In genomic region chr17:43952724-43953666, GRCh38 we compare ENCODE assay signal across 12 cellular contexts. TPM values are rescaled to one million over a fixed set of nuclear protein-coding genes. Genes with fewer than 3 reads are reported as not detected.
A peak's percentile ranks its signal among the peaks of the same experiment; 100 is the strongest.
DNase-seq lines count a peak whose midpoint lies in the region; ATAC-seq and TF ChIP-seq lines count a peak whose summit lies in the region.
"Had no signal": no experiment of that assay in that cellular context is flagged by ENCODE, and none has a peak within 500 bp of the region (broad histone marks: within the 10 kb centered on the region; RNA-seq: fewer than 3 reads in every experiment).

No MANE protein-coding gene starts in this region.

- ATAC-seq in left colon: no peak

- intact Hi-C loops in left colon (cut with DNase I, micrococcal nuclease): no loop called here

- H3K4me1 Mint-ChIP-seq in glutamatergic neuron (ENCODE audit: low read depth, unreplicated experiment): peaks cover 3% of the 10 kb centered on the region

- H3K4me1 ChIP-seq in NT2/D1 (ENCODE audit: insufficient read depth, insufficient read length): peaks cover 7% of the 10 kb centered on the region
- H3K4me1 ChIP-seq in neuron (ENCODE audit: insufficient read depth, low read length): peaks cover 6% of the 10 kb centered on the region

- H3K36me3 Mint-ChIP-seq in glutamatergic neuron (ENCODE audit: unreplicated experiment): no peaks in the 10 kb centered on the region

- H3K4me3 Mint-ChIP-seq in glutamatergic neuron (ENCODE audit: unreplicated experiment): peak overlapping the region; percentile 74

- no peaks in the 10 kb centered on the region for H3K36me3 ChIP-seq in NT2/D1 (ENCODE audit: insufficient read depth, insufficient read length, low read length)
- H3K36me3 ChIP-seq in neuron (ENCODE audit: insufficient read depth, low read length): no peaks in the 10 kb centered on the region

- H3K27ac Mint-ChIP-seq in glutamatergic neuron (ENCODE audit: unreplicated experiment): no peak overlapping the region

- peak overlapping the region; percentile 9 for H2AFZ ChIP-seq in neuron (ENCODE audit: low read depth, low read length)

- H3K9ac ChIP-seq in NT2/D1 (ENCODE audit: insufficient read length, low read depth): peak overlapping the region; percentile 96

- H3K27me3 Mint-ChIP-seq in glutamatergic neuron (ENCODE audit: unreplicated experiment): peaks cover 11% of the 10 kb centered on the region

- H3K9me3 ChIP-seq in NT2/D1 (ENCODE audit: insufficient read depth, low read length) (no peaks in the 10 kb centered on the region), neuron (ENCODE audit: low read length) (no peaks in the 10 kb centered on the region)

- H3K27me3 ChIP-seq in NT2/D1 (ENCODE audit: insufficient read depth, insufficient read length) (no peaks in the 10 kb centered on the region), neuron (ENCODE audit: insufficient read depth, low read length) (peaks cover 60% of the 10 kb centered on the region)

- DNase-seq in NCI-H510A treated with DMSO at 0.1 percent for 48 hours (lab: John Stamatoyannopoulos, UW): peak; percentile 38
- no peak for DNase-seq in NCI-H510A (lab: John Stamatoyannopoulos, UW)
- peak; percentile 74 for DNase-seq in NT2/D1 (ENCODE audit: low read depth, low spot score)
- peak; percentile 39 for DNase-seq in glutamatergic neuron
- DNase-seq in NCI-H128 (lab: John Stamatoyannopoulos, UW; ENCODE audit: unreplicated experiment): no peak
- no peak for DNase-seq in pons (ENCODE audit: low spot score)
- no peak for DNase-seq in left colon
- DNase-seq: activated CD4-positive, alpha-beta T cell treated with anti-CD3 and anti-CD28 coated beads, Interleukin-2, amount 50 U/mL, for 48 hours; NCI-H2029; SHP77 treated with DMSO at 0.1 percent for 48 hours; stimulated activated naive CD4-positive, alpha-beta T cell had no signal

- H3K9me3 Mint-ChIP-seq in glutamatergic neuron (ENCODE audit: unreplicated experiment): peaks cover 6% of the 10 kb centered on the region

- peak overlapping the region; percentile 68 for H3K4me3 ChIP-seq in NT2/D1 (ENCODE audit: insufficient read length, low read depth)
- H3K4me3 ChIP-seq in neuron (ENCODE audit: low read length): no peak overlapping the region

- no peak for TF ChIP-seq CTCF in glutamatergic neuron (IDR thresholded peaks at IDR 0.05; ENCODE audit: partially characterized antibody, unreplicated experiment)

RNA-seq across cellular contexts. Expression of gene PYY, which starts 0.7 kb away (rescaled TPM):
- total RNA-seq in glutamatergic neuron (ENCODE audit: unreplicated experiment): not detected
- 10 to 100 TPM; 61.2 to 79.7 TPM for total RNA-seq in left colon

RNA-seq across cellular contexts. Expression of gene PPY, which starts 10.7 kb away (rescaled TPM):
- total RNA-seq in glutamatergic neuron (ENCODE audit: unreplicated experiment): not detected
- total RNA-seq in left colon: 1 to 10 TPM in 1 of 2 donors, not detected in 1; 2.0 TPM

RNA-seq across cellular contexts. Expression of gene MPP2, which starts 45.7 kb away (rescaled TPM):
- total RNA-seq in glutamatergic neuron (ENCODE audit: unreplicated experiment) (51.6 TPM), left colon (1 to 10 TPM in 1 of 2 donors, under 1 TPM in 1; 0.49 to 2.6 TPM)

RNA-seq across cellular contexts. Expression of gene NAGS, which starts 51.4 kb away (rescaled TPM):
- total RNA-seq in glutamatergic neuron (ENCODE audit: unreplicated experiment) (0.49 TPM), left colon (10 to 100 TPM in 1 of 2 donors, 1 to 10 TPM in 1; 9.2 to 13.8 TPM)

Comparison
In these comparisons a context has a peak if more than half of its experiments do, and no peak if none do; other contexts are left out.
1. DNase-seq: peak in NCI-H510A treated with DMSO at 0.1 percent for 48 hours (single experiment), NT2/D1 (single experiment) and glutamatergic neuron (single experiment); none in NCI-H510A (single experiment), NCI-H128 (single experiment), pons (single experiment) and left colon (0 of 2).
2. RNA of gene PYY, which starts 0.7 kb away (total RNA-seq): 61.2 to 79.7 TPM in left colon; not detected in glutamatergic neuron (single experiment); every median in the first group is over 10 times any median in the second.
3. RNA of gene MPP2, which starts 45.7 kb away (total RNA-seq): 51.6 TPM in glutamatergic neuron (single experiment); 0.49 to 2.6 TPM in left colon; every median in the first group is over 10 times any median in the second.